22 cellular contexts compared by ENCODE assay signal in the genomic region with DNA sequence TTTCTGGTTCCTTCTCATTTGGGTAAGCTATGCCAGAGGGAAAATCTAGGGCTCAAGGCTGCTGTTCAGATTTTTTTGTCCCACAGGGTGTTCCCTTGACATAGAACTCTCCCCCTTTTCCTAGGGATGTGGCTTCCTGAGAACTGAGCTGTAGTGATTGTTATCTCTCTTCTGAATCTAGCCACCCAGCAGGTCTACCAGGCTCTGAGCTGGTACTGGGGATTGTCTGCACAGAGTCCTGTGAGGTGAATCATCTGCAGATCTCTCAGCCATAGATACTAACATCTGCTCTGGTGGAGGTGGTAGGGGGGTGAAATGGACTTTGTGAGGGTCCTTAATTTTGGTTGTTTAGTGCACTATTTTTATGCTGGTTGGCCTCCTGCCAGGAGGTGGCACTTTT.
"Had no signal": no experiment of that assay in that cellular context is flagged by ENCODE, and none has a peak within 500 bp of the region (broad histone marks: within the 10 kb centered on the region; RNA-seq: fewer than 3 reads in every experiment).

No MANE protein-coding gene starts in this region.

- H3K4me1 ChIP-seq: gastrocnemius medialis, heart right ventricle, left ventricle myocardium inferior, psoas muscle, right lobe of liver, spleen, upper lobe of right lung had no signal

- H3K4me3 ChIP-seq: coronary artery, gastrocnemius medialis, heart right ventricle, left ventricle myocardium inferior, lung, psoas muscle, right lobe of liver, spleen, tibial artery, upper lobe of right lung, vagina had no signal

- H3K27me3 ChIP-seq: gastrocnemius medialis, heart right ventricle, right lobe of liver, spleen, tibial artery, upper lobe of right lung, vagina had no signal

- H3K36me3 ChIP-seq: gastrocnemius medialis, heart right ventricle, left ventricle myocardium inferior, right lobe of liver, spleen, tibial artery, upper lobe of right lung, vagina had no signal

- ATAC-seq: esophagus mucosa; gastrocnemius medialis; heart right ventricle; naive thymus-derived CD4-positive, alpha-beta T cell; psoas muscle; right lobe of liver; stimulated activated memory B cell treated with anti-CD40 and anti-IgM and Interleukin-4, amounts not matched to agents 10 μg/mL and 1 μg/mL and 100 μg/mL, for 72 hours; upper lobe of right lung had no signal

- DNase-seq: effector CD4-positive, alpha-beta T cell; endodermal cell; gastrocnemius medialis; heart right ventricle; hypothalamus; left ventricle myocardium inferior; naive thymus-derived CD4-positive, alpha-beta T cell; nephron progenitor cell; psoas muscle; retina; right lobe of liver; spleen; stimulated activated CD4-positive, alpha-beta T cell treated with anti-CD3 and anti-CD28 coated beads, Interleukin-15, amount 100 ng/mL, for 24 hours; stimulated activated CD4-positive, alpha-beta T cell treated with anti-CD3 and anti-CD28 coated beads, Interleukin-1b, Interleukin-23, amount 100 ng/mL, for 48 hours; stimulated activated CD4-positive, alpha-beta T cell treated with anti-CD3 and anti-CD28 coated beads, Interleukin-4, amount 100 ng/mL, for 24 hours; tibial artery; upper lobe of right lung had no signal

- H3K27ac ChIP-seq: coronary artery, gastrocnemius medialis, heart right ventricle, left ventricle myocardium inferior, psoas muscle, right lobe of liver, spleen, tibial artery, upper lobe of right lung, vagina had no signal

- H3K9me3 ChIP-seq: gastrocnemius medialis, psoas muscle, right lobe of liver, vagina had no signal
